Comparison of ENCODE assay signal across 23 cellular contexts in genomic region chr7:95198891-95199290, GRCh38.
"Had no signal": no experiment of that assay in that cellular context is flagged by ENCODE, and none has a peak within 500 bp of the region (broad histone marks: within the 10 kb centered on the region; RNA-seq: fewer than 3 reads in every experiment).

No MANE protein-coding gene starts in this region.

- H3K27me3 ChIP-seq: colonic mucosa, esophagus muscularis mucosa, ovary, sigmoid colon, stomach, thyroid gland had no signal

- H3K27ac Mint-ChIP-seq: dendritic cell treated with granulocyte-macrophage colony-stimulating factor and Interleukin-4, amounts not matched to agents 40 ng/mL and 50 ng/mL, for 4 days; memory B cell; naive B cell; natural killer cell treated with Interleukin-12 subunit alpha and Interleukin-12 subunit beta and Interleukin-15 and Interleukin-18, amount 100 ng/mL, for 72 hours; stimulated activated effector memory CD8-positive, alpha-beta T cell treated with anti-CD3 and anti-CD28 coated beads, Interleukin-12 subunit alpha, Interleukin-12 subunit beta, amount 100 ng/mL, for 72 hours had no signal

- H3K4me1 Mint-ChIP-seq: memory B cell; naive B cell; stimulated activated effector memory CD8-positive, alpha-beta T cell treated with anti-CD3 and anti-CD28 coated beads, Interleukin-12 subunit alpha, Interleukin-12 subunit beta, amount 100 ng/mL, for 72 hours had no signal

- H3K4me3 Mint-ChIP-seq: dendritic cell treated with granulocyte-macrophage colony-stimulating factor and Interleukin-4, amounts not matched to agents 40 ng/mL and 50 ng/mL, for 4 days; memory B cell; naive B cell; natural killer cell treated with Interleukin-12 subunit alpha and Interleukin-12 subunit beta and Interleukin-15 and Interleukin-18, amount 100 ng/mL, for 72 hours; stimulated activated effector memory CD8-positive, alpha-beta T cell treated with anti-CD3 and anti-CD28 coated beads, Interleukin-12 subunit alpha, Interleukin-12 subunit beta, amount 100 ng/mL, for 72 hours had no signal

- H3K27ac ChIP-seq: colonic mucosa, esophagus muscularis mucosa, ovary, psoas muscle, sigmoid colon, stomach, thyroid gland had no signal

- H3K4me1 ChIP-seq: colonic mucosa, esophagus muscularis mucosa, psoas muscle, sigmoid colon, stomach, thyroid gland had no signal

- DNase-seq: colonic mucosa; effector CD8-positive, alpha-beta T cell; head of caudate nucleus; mucosa of descending colon; naive B cell; nucleus accumbens; ovary; posterior cingulate gyrus; psoas muscle; right cardiac atrium; sigmoid colon; stimulated activated CD4-positive, alpha-beta T cell treated with anti-CD3 and anti-CD28 coated beads, Interleukin-2, amount 100 ng/mL, for 24 hours; stimulated activated CD4-positive, alpha-beta T cell treated with anti-CD3 and anti-CD28 coated beads, Interleukin-4, amount 100 ng/mL, for 24 hours; stimulated activated naive CD4-positive, alpha-beta T cell treated with Interleukin-2 at 50 U/mL for 16 hours; stomach; thyroid gland; trophoblast cell had no signal

- H3K27me3 Mint-ChIP-seq: dendritic cell treated with granulocyte-macrophage colony-stimulating factor and Interleukin-4, amounts not matched to agents 40 ng/mL and 50 ng/mL, for 4 days; memory B cell; naive B cell; natural killer cell treated with Interleukin-12 subunit alpha and Interleukin-12 subunit beta and Interleukin-15 and Interleukin-18, amount 100 ng/mL, for 72 hours had no signal

- H3K36me3 Mint-ChIP-seq: memory B cell; naive B cell; natural killer cell treated with Interleukin-12 subunit alpha and Interleukin-12 subunit beta and Interleukin-15 and Interleukin-18, amount 100 ng/mL, for 72 hours; stimulated activated effector memory CD8-positive, alpha-beta T cell treated with anti-CD3 and anti-CD28 coated beads, Interleukin-12 subunit alpha, Interleukin-12 subunit beta, amount 100 ng/mL, for 72 hours had no signal

- H3K9me3 Mint-ChIP-seq: dendritic cell treated with granulocyte-macrophage colony-stimulating factor and Interleukin-4, amounts not matched to agents 40 ng/mL and 50 ng/mL, for 4 days; memory B cell; naive B cell; natural killer cell treated with Interleukin-12 subunit alpha and Interleukin-12 subunit beta and Interleukin-15 and Interleukin-18, amount 100 ng/mL, for 72 hours; stimulated activated effector memory CD8-positive, alpha-beta T cell treated with anti-CD3 and anti-CD28 coated beads, Interleukin-12 subunit alpha, Interleukin-12 subunit beta, amount 100 ng/mL, for 72 hours had no signal

- H3K4me3 ChIP-seq: colonic mucosa, esophagus muscularis mucosa, lung, mucosa of descending colon, ovary, psoas muscle, sigmoid colon, stomach, thyroid gland had no signal

- H3K36me3 ChIP-seq: colonic mucosa, esophagus muscularis mucosa, ovary, sigmoid colon, stomach, thyroid gland had no signal

- H3K9me3 ChIP-seq: colonic mucosa, esophagus muscularis mucosa, mucosa of descending colon, ovary, psoas muscle, sigmoid colon, stomach, thyroid gland had no signal
